Comparison of ENCODE assay signal across 29 cellular contexts in genomic region chr4:66016240-66016639, GRCh38.
"Had no signal": no experiment of that assay in that cellular context is flagged by ENCODE, and none has a peak within 500 bp of the region (broad histone marks: within the 10 kb centered on the region; RNA-seq: fewer than 3 reads in every experiment).

No MANE protein-coding gene starts in this region.

- H3K9me3 ChIP-seq: ovary, testis, thyroid gland, upper lobe of right lung had no signal

- H3K36me3 Mint-ChIP-seq: stimulated activated naive B cell treated with anti-CD40 and anti-IgM and Interleukin-4, amounts not matched to agents 10 μg/mL and 1 μg/mL and 100 μg/mL, for 72 hours had no signal

- FAIRE-seq: islet of Langerhans, kidney, urothelium cell line had no signal

- H3K27me3 Mint-ChIP-seq: naive B cell; progenitor cell of endocrine pancreas; stimulated activated naive B cell treated with anti-CD40 and anti-IgM and Interleukin-4, amounts not matched to agents 10 μg/mL and 1 μg/mL and 100 μg/mL, for 72 hours had no signal

- ATAC-seq: left colon; left lung; lower lobe of right lung; natural killer cell; sciatic nerve; stimulated activated naive B cell treated with anti-CD40 and anti-IgM and Interleukin-4, amounts not matched to agents 10 μg/mL and 1 μg/mL and 100 μg/mL, for 72 hours; stimulated activated naive CD8-positive, alpha-beta T cell treated with anti-CD3 and anti-CD28 coated beads, Interleukin-15, Interleukin-2, amounts not matched to agents 100 U/mL and 50 U/mL, for 24 hours; upper lobe of right lung had no signal

- H3K36me3 ChIP-seq: left lung, lower lobe of right lung, ovary, right atrium auricular region, stomach, thyroid gland, upper lobe of right lung had no signal

- H3K27me3 ChIP-seq: left lung, ovary, right atrium auricular region, stomach, testis, thyroid gland, upper lobe of right lung had no signal

- H3K27ac Mint-ChIP-seq: immature natural killer cell; naive B cell; natural killer cell; nephron progenitor cell; progenitor cell of endocrine pancreas; stimulated activated naive B cell treated with anti-CD40 and anti-IgM and Interleukin-4, amounts not matched to agents 10 μg/mL and 1 μg/mL and 100 μg/mL, for 72 hours had no signal

- DNase-seq: hypothalamus; immature natural killer cell; kidney; left colon; left lung; lower lobe of right lung; mammary epithelial cell; mesenchymal stem cell; naive B cell; natural killer cell; nephron progenitor cell; ovary; stimulated activated CD4-positive, alpha-beta T cell treated with anti-CD3 and anti-CD28 coated beads, Interleukin-12 subunit alpha, Interleukin-12 subunit beta, amount 100 ng/mL, for 4 hours; stimulated activated CD4-positive, alpha-beta T cell treated with anti-CD3 and anti-CD28 coated beads, Interleukin-15, amount 100 ng/mL, for 24 hours; stimulated activated CD4-positive, alpha-beta T cell treated with anti-CD3 and anti-CD28 coated beads, Interleukin-2, amount 100 ng/mL, for 24 hours; stimulated activated CD4-positive, alpha-beta T cell treated with anti-CD3 and anti-CD28 coated beads, Interleukin-4, amount 100 ng/mL, for 1 hour; stimulated activated naive B cell treated with anti-CD40 and anti-IgM and Interleukin-4, amounts not matched to agents 10 μg/mL and 1 μg/mL and 100 μg/mL, for 72 hours; stimulated activated naive CD8-positive, alpha-beta T cell treated with anti-CD3 and anti-CD28 coated beads, Interleukin-15, Interleukin-2, amounts not matched to agents 100 U/mL and 50 U/mL, for 24 hours; stomach; testis; thyroid gland; trophoblast cell; upper lobe of right lung had no signal

- H3K4me1 Mint-ChIP-seq: immature natural killer cell; naive B cell; natural killer cell; nephron progenitor cell; stimulated activated naive B cell treated with anti-CD40 and anti-IgM and Interleukin-4, amounts not matched to agents 10 μg/mL and 1 μg/mL and 100 μg/mL, for 72 hours had no signal

- H3K4me3 ChIP-seq: left lung, lower lobe of right lung, ovary, right atrium auricular region, skin epidermis, stomach, testis, thyroid gland, upper lobe of right lung had no signal

- H3K27ac ChIP-seq: left lung, lower lobe of right lung, ovary, right atrium auricular region, skin epidermis, stomach, testis, thyroid gland, upper lobe of right lung had no signal

- H3K4me3 Mint-ChIP-seq: immature natural killer cell; naive B cell; natural killer cell; nephron progenitor cell; stimulated activated naive B cell treated with anti-CD40 and anti-IgM and Interleukin-4, amounts not matched to agents 10 μg/mL and 1 μg/mL and 100 μg/mL, for 72 hours had no signal

- H3K4me1 ChIP-seq: left lung, lower lobe of right lung, right atrium auricular region, stomach, testis, thyroid gland, upper lobe of right lung had no signal
